ENCODE assay signal across 1 cellular context in the genomic region with DNA sequence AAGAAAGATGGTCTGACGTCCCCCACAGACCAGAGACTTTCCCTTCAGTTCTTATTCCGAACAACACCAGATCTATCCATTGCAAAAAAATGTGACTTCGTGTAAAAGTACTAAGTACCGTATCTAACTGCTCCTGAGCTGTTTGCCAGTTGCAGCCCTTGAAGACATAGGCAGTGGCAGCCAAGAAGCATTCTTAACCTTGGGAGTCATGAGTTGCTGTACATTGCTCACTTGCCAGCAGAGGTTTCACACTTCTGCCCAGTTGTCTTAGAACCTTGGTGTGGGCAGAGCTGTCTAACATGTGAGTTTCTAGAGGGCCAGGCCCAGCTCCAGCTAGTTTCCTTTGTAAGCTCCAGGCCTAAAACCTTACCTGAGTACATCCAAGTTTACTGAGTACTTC.
TF ChIP-seq lines count a peak whose summit lies in the region.

No MANE protein-coding gene starts in this region.

TF ChIP-seq in IMR-90, 13 proteins besides CTCF, POLR2A, EP300 and RAD21:
- TF ChIP-seq, protein P1, sequence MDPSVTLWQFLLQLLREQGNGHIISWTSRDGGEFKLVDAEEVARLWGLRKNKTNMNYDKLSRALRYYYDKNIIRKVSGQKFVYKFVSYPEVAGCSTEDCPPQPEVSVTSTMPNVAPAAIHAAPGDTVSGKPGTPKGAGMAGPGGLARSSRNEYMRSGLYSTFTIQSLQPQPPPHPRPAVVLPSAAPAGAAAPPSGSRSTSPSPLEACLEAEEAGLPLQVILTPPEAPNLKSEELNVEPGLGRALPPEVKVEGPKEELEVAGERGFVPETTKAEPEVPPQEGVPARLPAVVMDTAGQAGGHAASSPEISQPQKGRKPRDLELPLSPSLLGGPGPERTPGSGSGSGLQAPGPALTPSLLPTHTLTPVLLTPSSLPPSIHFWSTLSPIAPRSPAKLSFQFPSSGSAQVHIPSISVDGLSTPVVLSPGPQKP (IDR thresholded peaks at IDR 0.05; ENCODE audit: borderline replicate concordance, low read depth, low read length), result no peak
- TF ChIP-seq FOS (IDR thresholded peaks at IDR 0.05; ENCODE audit: low read depth, low read length) (no peak), MXI1 (IDR thresholded peaks at IDR 0.05; ENCODE audit: borderline replicate concordance, low read depth, low read length) (no peak), CHD1 (IDR thresholded peaks at IDR 0.05; ENCODE audit: low read depth, low read length) (no peak), RCOR1 (IDR thresholded peaks at IDR 0.05; ENCODE audit: insufficient replicate concordance, low read length) (no peak), NFE2L2 (IDR thresholded peaks at IDR 0.05; ENCODE audit: low read depth, low read length) (no peak), RFX5 (IDR thresholded peaks at IDR 0.05; ENCODE audit: low read depth, low read length) (no peak), CEBPB (IDR thresholded peaks at IDR 0.05; ENCODE audit: low read depth, low read length) (no peak)
- TF ChIP-seq, protein P2, sequence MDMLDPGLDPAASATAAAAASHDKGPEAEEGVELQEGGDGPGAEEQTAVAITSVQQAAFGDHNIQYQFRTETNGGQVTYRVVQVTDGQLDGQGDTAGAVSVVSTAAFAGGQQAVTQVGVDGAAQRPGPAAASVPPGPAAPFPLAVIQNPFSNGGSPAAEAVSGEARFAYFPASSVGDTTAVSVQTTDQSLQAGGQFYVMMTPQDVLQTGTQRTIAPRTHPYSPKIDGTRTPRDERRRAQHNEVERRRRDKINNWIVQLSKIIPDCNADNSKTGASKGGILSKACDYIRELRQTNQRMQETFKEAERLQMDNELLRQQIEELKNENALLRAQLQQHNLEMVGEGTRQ (IDR thresholded peaks at IDR 0.05; ENCODE audit: low read depth, low read length), result no peak
